ENCODE assay signal across 13 cellular contexts in the genomic region with DNA sequence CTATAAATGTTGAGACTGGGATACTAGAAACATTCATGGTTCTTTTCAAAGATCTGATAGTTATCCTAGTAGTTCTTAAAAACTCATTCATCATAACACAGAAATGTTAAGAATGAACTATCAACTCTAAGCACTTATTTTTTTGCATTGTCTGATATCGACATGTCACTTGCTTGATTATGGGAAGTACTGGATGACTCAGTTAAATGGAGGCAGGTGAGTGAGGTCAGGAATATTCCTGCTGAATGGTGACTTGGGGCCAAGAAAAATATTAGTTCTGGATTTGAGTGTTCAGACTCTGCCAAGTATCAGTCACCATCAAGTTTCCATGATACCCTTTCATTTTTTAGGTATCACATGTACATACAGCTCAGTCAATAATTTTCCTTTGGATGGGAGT.
DNase-seq lines count a peak whose midpoint lies in the region; ATAC-seq, FAIRE-seq and TF ChIP-seq lines count a peak whose summit lies in the region.
"Had no signal": no experiment of that assay in that cellular context is flagged by ENCODE, and none has a peak within 500 bp of the region (broad histone marks: within the 10 kb centered on the region; RNA-seq: fewer than 3 reads in every experiment).

No MANE protein-coding gene starts in this region.

- H3K36me3 ChIP-seq in MG63 (peaks cover 47% of the 10 kb centered on the region), body of pancreas (replicated peaks in 1 of 2; ENCODE audit: insufficient read depth in 1 of 2, low read depth in 2 of 2) (no peaks in the 10 kb centered on the region)
- H3K36me3 ChIP-seq: BLaER1, esophagus muscularis mucosa had no signal

- WGBS in body of pancreas, 2 donors: 21 to 26% methylated on average over 1 of the region's 1 CpG

- ATAC-seq in body of pancreas (peak; percentile 100), HG03139 (IDR thresholded peaks at IDR 0.05; ENCODE audit: unreplicated experiment) (no peak), HG03159 (IDR thresholded peaks at IDR 0.05; ENCODE audit: unreplicated experiment) (no peak)

- peak; percentile 30 for FAIRE-seq in islet of Langerhans (lab: Jason Lieb, UNC)

- DNase-seq in AG08396 (ENCODE audit: low spot score) (peak; percentile 16), MG63 (peak; percentile 36), body of pancreas (peak in 2 of 4 donors; percentile 47 to 67), NCI-H748 (lab: John Stamatoyannopoulos, UW; ENCODE audit: unreplicated experiment) (no peak), DMS79 treated with DMSO at 0.1 percent for 48 hours (lab: John Stamatoyannopoulos, UW) (no peak)
- DNase-seq: activated naive CD4-positive, alpha-beta T cell treated with Interleukin-2 at 50 U/mL for 16 hours; midbrain; stimulated activated naive B cell treated with anti-CD40 and anti-IgM and Interleukin-4, amounts not matched to agents 10 μg/mL and 1 μg/mL and 100 μg/mL, for 72 hours had no signal

- H3K27me3 ChIP-seq in MG63: no peaks in the 10 kb centered on the region
- no peaks in the 10 kb centered on the region for H3K27me3 ChIP-seq in body of pancreas
- H3K27me3 ChIP-seq: BLaER1, esophagus muscularis mucosa had no signal

- peaks cover 26% of the 10 kb centered on the region for H3K9me3 ChIP-seq in MG63
- no peaks in the 10 kb centered on the region for H3K9me3 ChIP-seq in body of pancreas
- H3K9me3 ChIP-seq: esophagus muscularis mucosa had no signal

- peaks cover 11% of the 10 kb centered on the region for H3K4me1 ChIP-seq in body of pancreas
- H3K4me1 ChIP-seq: BLaER1 had no signal

- no peak for TF ChIP-seq POLR2A in body of pancreas (IDR thresholded peaks at IDR 0.05)

- TF ChIP-seq CTCF in body of pancreas (IDR thresholded peaks at IDR 0.05): no peak

- peak overlapping the region; percentile 22 to 78 (median 61) for H3K27ac ChIP-seq in body of pancreas
- H3K27ac ChIP-seq: BLaER1, esophagus muscularis mucosa had no signal

- intact Hi-C loops in body of pancreas (cut with DNase I): no loop called here

- H3K4me3 ChIP-seq in MG63 (no peak overlapping the region), body of pancreas (no peak overlapping the region)
- H3K4me3 ChIP-seq: BLaER1, esophagus muscularis mucosa had no signal

Comparison
In these comparisons a context has a peak if more than half of its experiments do, and no peak if none do; other contexts are left out.
1. DNase-seq: peak in AG08396 (single experiment) and MG63 (single experiment); none in NCI-H748 (single experiment) and DMS79 treated with DMSO at 0.1 percent for 48 hours (single experiment).